In the genomic region with DNA sequence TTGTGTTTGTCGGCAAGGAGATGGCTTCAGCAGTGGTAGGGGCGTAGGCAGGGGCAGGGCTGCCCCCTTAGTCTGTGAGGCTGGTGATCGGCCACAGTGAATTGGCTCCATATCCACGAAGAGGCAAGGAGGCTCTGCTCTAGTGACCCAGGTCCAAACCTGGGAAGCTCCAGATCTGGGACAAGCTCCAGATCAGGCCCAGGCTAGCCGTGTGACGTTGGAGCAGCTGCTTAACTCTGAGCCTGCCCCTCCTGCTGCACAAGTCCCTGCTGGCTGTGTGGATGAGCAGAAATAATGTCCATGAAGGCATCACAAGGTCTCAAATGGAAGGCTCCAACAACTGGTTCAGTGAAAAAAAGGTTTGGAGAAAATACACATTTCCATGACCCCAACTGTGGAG, we compare ENCODE assay signal across 13 cellular contexts.
"Had no signal": no experiment of that assay in that cellular context is flagged by ENCODE, and none has a peak within 500 bp of the region (broad histone marks: within the 10 kb centered on the region; RNA-seq: fewer than 3 reads in every experiment).

No MANE protein-coding gene starts in this region.

- H3K4me1 Mint-ChIP-seq: activated CD4-positive, alpha-beta T cell treated with anti-CD3 and anti-CD28 coated beads, Interleukin-2, amount 10 ng/mL, durations not matched to agents 7 days and 5 days; stimulated activated memory B cell treated with anti-CD40 and anti-IgM and Interleukin-4, amounts not matched to agents 10 μg/mL and 1 μg/mL and 100 μg/mL, for 72 hours had no signal

- H3K4me3 Mint-ChIP-seq: activated CD4-positive, alpha-beta T cell treated with anti-CD3 and anti-CD28 coated beads, Interleukin-2, amount 10 ng/mL, durations not matched to agents 7 days and 5 days; activated CD8-positive, alpha-beta T cell treated with anti-CD3 and anti-CD28 coated beads, Interleukin-2, amount 10 ng/mL, durations not matched to agents 7 days and 5 days; activated T-cell treated with anti-CD3 and anti-CD28 coated beads, Interleukin-2, amount 50 U/mL, for 24 hours; neural crest cell; stimulated activated memory B cell treated with anti-CD40 and anti-IgM and Interleukin-4, amounts not matched to agents 10 μg/mL and 1 μg/mL and 100 μg/mL, for 72 hours had no signal

- H3K36me3 ChIP-seq: colonic mucosa, thoracic aorta, upper lobe of left lung had no signal

- H3K9me3 Mint-ChIP-seq: activated CD4-positive, alpha-beta T cell treated with anti-CD3 and anti-CD28 coated beads, Interleukin-2, amount 10 ng/mL, durations not matched to agents 7 days and 5 days; activated T-cell treated with anti-CD3 and anti-CD28 coated beads, Interleukin-2, amount 50 U/mL, for 24 hours; activated T-helper 2 cell treated with anti-CD3 and anti-CD28 coated beads, Interferon-gamma antibody, Interleukin-2, Interleukin-4, amounts not matched to agents 10 μg/mL and 5 μg/mL and 100 μg/mL, durations not matched to agents 14 hours and 24 hours and 36 hours; neural crest cell had no signal

- H3K4me1 ChIP-seq: colonic mucosa had no signal

- H3K27me3 ChIP-seq: body of pancreas, colonic mucosa, upper lobe of left lung had no signal

- H3K27ac ChIP-seq: body of pancreas, colonic mucosa, thoracic aorta, upper lobe of left lung had no signal

- H3K36me3 Mint-ChIP-seq: stimulated activated memory B cell treated with anti-CD40 and anti-IgM and Interleukin-4, amounts not matched to agents 10 μg/mL and 1 μg/mL and 100 μg/mL, for 72 hours had no signal

- H3K4me3 ChIP-seq: body of pancreas, colonic mucosa, lung, upper lobe of left lung had no signal

- H3K27ac Mint-ChIP-seq: activated CD4-positive, alpha-beta T cell treated with anti-CD3 and anti-CD28 coated beads, Interleukin-2, amount 10 ng/mL, durations not matched to agents 7 days and 5 days; activated CD8-positive, alpha-beta T cell treated with anti-CD3 and anti-CD28 coated beads, Interleukin-2, amount 10 ng/mL, durations not matched to agents 7 days and 5 days; activated T-cell treated with anti-CD3 and anti-CD28 coated beads, Interleukin-2, amount 50 U/mL, for 24 hours; activated T-helper 2 cell treated with anti-CD3 and anti-CD28 coated beads, Interferon-gamma antibody, Interleukin-2, Interleukin-4, amounts not matched to agents 10 μg/mL and 5 μg/mL and 100 μg/mL, durations not matched to agents 14 hours and 24 hours and 36 hours; stimulated activated memory B cell treated with anti-CD40 and anti-IgM and Interleukin-4, amounts not matched to agents 10 μg/mL and 1 μg/mL and 100 μg/mL, for 72 hours had no signal

- H3K9me3 ChIP-seq: body of pancreas, colonic mucosa, thoracic aorta, upper lobe of left lung had no signal

- DNase-seq: activated CD4-positive, alpha-beta T cell treated with anti-CD3 and anti-CD28 coated beads, Interleukin-2, amount 10 ng/mL, durations not matched to agents 7 days and 5 days; activated naive CD4-positive, alpha-beta T cell treated with Interleukin-2 at 50 U/mL for 16 hours; body of pancreas; colonic mucosa; T-helper 1 cell; upper lobe of left lung had no signal
